Comparison of ENCODE assay signal across 26 cellular contexts in the genomic region with DNA sequence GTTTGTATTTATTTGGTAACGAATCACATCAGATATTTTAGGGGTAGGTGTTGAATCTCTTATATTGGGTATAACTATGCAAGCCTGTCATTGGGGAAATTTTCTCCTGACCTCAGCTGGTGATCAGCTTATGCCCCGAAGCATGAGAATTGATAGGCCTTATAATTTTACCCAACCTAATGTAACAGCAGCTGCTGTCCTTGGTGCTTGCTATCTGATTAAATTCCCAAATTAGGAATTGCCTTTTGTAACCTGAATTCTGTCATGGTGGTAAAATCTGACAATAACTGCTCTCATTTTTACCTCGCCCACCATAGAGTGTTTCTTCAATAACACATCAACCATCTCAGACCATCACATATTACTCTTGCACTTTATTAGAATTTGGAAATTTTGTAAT.
"Had no signal": no experiment of that assay in that cellular context is flagged by ENCODE, and none has a peak within 500 bp of the region (broad histone marks: within the 10 kb centered on the region; RNA-seq: fewer than 3 reads in every experiment).

No MANE protein-coding gene starts in this region.

- H3K27me3 ChIP-seq: right lobe of liver, sigmoid colon, stomach, thyroid gland, tibial nerve, upper lobe of left lung, vagina had no signal

- H3K9ac ChIP-seq: parathyroid adenoma had no signal

- H3K27ac ChIP-seq: ovary, parathyroid adenoma, psoas muscle, right lobe of liver, sigmoid colon, stomach, thoracic aorta, thyroid gland, tibial nerve, upper lobe of left lung, vagina had no signal

- H2AFZ ChIP-seq: parathyroid adenoma had no signal

- H3K36me3 ChIP-seq: ovary, right lobe of liver, sigmoid colon, stomach, thoracic aorta, thyroid gland, tibial nerve, upper lobe of left lung, vagina had no signal

- H3K36me3 Mint-ChIP-seq: natural killer cell; stimulated activated effector memory CD8-positive, alpha-beta T cell treated with anti-CD3 and anti-CD28 coated beads, Interleukin-12 subunit alpha, Interleukin-12 subunit beta, amount 100 ng/mL, for 72 hours; stimulated activated naive B cell treated with anti-CD40 and anti-IgM and Interleukin-4, amounts not matched to agents 10 μg/mL and 1 μg/mL and 100 μg/mL, for 72 hours had no signal

- H3K27me3 Mint-ChIP-seq: stimulated activated naive B cell treated with anti-CD40 and anti-IgM and Interleukin-4, amounts not matched to agents 10 μg/mL and 1 μg/mL and 100 μg/mL, for 72 hours; stimulated activated naive CD8-positive, alpha-beta T cell treated with anti-CD3 and anti-CD28 coated beads, Interleukin-15, Interleukin-2, amounts not matched to agents 100 ng/mL and 50 ng/mL, for 24 hours had no signal

- H3K9me3 Mint-ChIP-seq: nephron had no signal

- H3K4me1 Mint-ChIP-seq: natural killer cell; stimulated activated effector memory CD8-positive, alpha-beta T cell treated with anti-CD3 and anti-CD28 coated beads, Interleukin-12 subunit alpha, Interleukin-12 subunit beta, amount 100 ng/mL, for 72 hours; stimulated activated naive B cell treated with anti-CD40 and anti-IgM and Interleukin-4, amounts not matched to agents 10 μg/mL and 1 μg/mL and 100 μg/mL, for 72 hours had no signal

- DNase-seq: natural killer cell; ovary; psoas muscle; right cardiac atrium; right lobe of liver; sigmoid colon; small intestine; stimulated activated CD4-positive, alpha-beta T cell treated with anti-CD3 and anti-CD28 coated beads, Interleukin-15, amount 100 ng/mL, for 24 hours; stimulated activated CD4-positive, alpha-beta T cell treated with anti-CD3 and anti-CD28 coated beads, Interleukin-2, amount 100 ng/mL, for 24 hours; stimulated activated CD4-positive, alpha-beta T cell treated with anti-CD3 and anti-CD28 coated beads, Interleukin-2, amount 100 ng/mL, for 48 hours; stimulated activated CD4-positive, alpha-beta T cell treated with anti-CD3 and anti-CD28 coated beads, Interleukin-4, amount 100 ng/mL, for 24 hours; stimulated activated naive B cell treated with anti-CD40 and anti-IgM and Interleukin-4, amounts not matched to agents 10 μg/mL and 1 μg/mL and 100 μg/mL, for 72 hours; stimulated activated naive CD4-positive, alpha-beta T cell treated with Interleukin-2 at 50 U/mL for 16 hours; stomach; trophoblast cell; upper lobe of left lung had no signal

- H3K4me1 ChIP-seq: parathyroid adenoma, psoas muscle, right lobe of liver, sigmoid colon, stomach, thyroid gland, upper lobe of left lung, vagina had no signal

- H3K4me3 Mint-ChIP-seq: natural killer cell; nephron; neural crest cell; stimulated activated effector memory CD8-positive, alpha-beta T cell treated with anti-CD3 and anti-CD28 coated beads, Interleukin-12 subunit alpha, Interleukin-12 subunit beta, amount 100 ng/mL, for 72 hours; stimulated activated naive B cell treated with anti-CD40 and anti-IgM and Interleukin-4, amounts not matched to agents 10 μg/mL and 1 μg/mL and 100 μg/mL, for 72 hours; stimulated activated naive CD8-positive, alpha-beta T cell treated with anti-CD3 and anti-CD28 coated beads, Interleukin-15, Interleukin-2, amounts not matched to agents 100 ng/mL and 50 ng/mL, for 24 hours had no signal

- H3K4me3 ChIP-seq: ovary, psoas muscle, right lobe of liver, sigmoid colon, stomach, thoracic aorta, thyroid gland, tibial nerve, upper lobe of left lung, vagina had no signal

- H3K27ac Mint-ChIP-seq: natural killer cell; nephron; progenitor cell of endocrine pancreas; stimulated activated effector memory CD8-positive, alpha-beta T cell treated with anti-CD3 and anti-CD28 coated beads, Interleukin-12 subunit alpha, Interleukin-12 subunit beta, amount 100 ng/mL, for 72 hours; stimulated activated naive B cell treated with anti-CD40 and anti-IgM and Interleukin-4, amounts not matched to agents 10 μg/mL and 1 μg/mL and 100 μg/mL, for 72 hours; stimulated activated naive CD8-positive, alpha-beta T cell treated with anti-CD3 and anti-CD28 coated beads, Interleukin-15, Interleukin-2, amounts not matched to agents 100 ng/mL and 50 ng/mL, for 24 hours had no signal

- H3K9me3 ChIP-seq: ovary, psoas muscle, right lobe of liver, sigmoid colon, stomach, thoracic aorta, thyroid gland, tibial nerve, upper lobe of left lung, vagina had no signal

- ATAC-seq: natural killer cell; psoas muscle; right cardiac atrium; right lobe of liver; stimulated activated effector memory CD8-positive, alpha-beta T cell treated with anti-CD3 and anti-CD28 coated beads, Interleukin-12 subunit alpha, Interleukin-12 subunit beta, amount 100 ng/mL, for 72 hours; stimulated activated naive B cell treated with anti-CD40 and anti-IgM and Interleukin-4, amounts not matched to agents 10 μg/mL and 1 μg/mL and 100 μg/mL, for 72 hours had no signal

- H3K79me2 ChIP-seq: parathyroid adenoma had no signal
